ENCODE assay signal across 12 cellular contexts in the genomic region with DNA sequence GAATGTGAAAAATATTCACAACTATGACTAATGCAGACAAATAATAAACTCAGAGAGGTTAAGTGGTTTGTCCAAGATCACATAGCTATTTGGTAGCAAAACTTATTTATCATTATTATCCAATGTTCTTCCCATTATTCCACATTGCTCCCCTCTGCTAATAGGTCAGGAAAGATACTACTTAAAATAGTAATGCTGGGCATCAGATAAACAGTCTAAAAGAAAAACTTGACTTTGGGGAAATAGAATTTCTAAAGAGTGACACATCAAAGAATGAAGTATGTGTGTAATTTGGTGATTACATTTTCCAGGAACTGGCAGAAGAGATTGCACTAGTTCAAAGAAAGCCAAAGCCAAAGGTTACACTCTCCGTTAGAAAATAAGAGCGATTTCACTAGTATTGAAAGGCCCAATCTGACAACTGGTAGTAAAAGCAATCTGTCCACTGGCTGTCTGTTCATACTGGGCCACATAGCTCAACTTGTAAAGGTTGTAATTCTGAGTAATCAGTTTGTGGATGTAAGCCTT.
DNase-seq lines count a peak whose midpoint lies in the region; ATAC-seq, FAIRE-seq and TF ChIP-seq lines count a peak whose summit lies in the region.
"Had no signal": no experiment of that assay in that cellular context is flagged by ENCODE, and none has a peak within 500 bp of the region (broad histone marks: within the 10 kb centered on the region; RNA-seq: fewer than 3 reads in every experiment).

No MANE protein-coding gene starts in this region.

- intact Hi-C loops in HepG2 (cut with micrococcal nuclease; ENCODE audit: unreplicated experiment) (no loop called here), tibial artery (cut with DNase I; ENCODE audit: low total_unique reads) (no loop called here)

- WGBS in HepG2 (ENCODE audit: low lambda C conversion rate) = 8% methylated on average over 2 of the region's 2 CpGs

- H3K27ac Mint-ChIP-seq in astrocyte (ENCODE audit: unreplicated experiment) = peak overlapping the region; percentile 59

- TF ChIP-seq CTCF in AG09309 (IDR thresholded peaks at IDR 0.05; ENCODE audit: control insufficient read depth, insufficient read depth, low read depth, low read length, missing control alignments) = no peak
- no peak for TF ChIP-seq CTCF in astrocyte (IDR thresholded peaks at IDR 0.05; ENCODE audit: insufficient read depth, low read depth, low read length)
- no peak for TF ChIP-seq CTCF in HepG2 (CRISPR knock-in tag; IDR thresholded peaks at IDR 0.05)
- TF ChIP-seq CTCF in tibial artery (IDR thresholded peaks at IDR 0.05) = no peak

- ATAC-seq in HepG2 (peak; percentile 70), GM18909 (IDR thresholded peaks at IDR 0.05; ENCODE audit: poor library complexity, unreplicated experiment) (no peak)

- TF ChIP-seq RAD21 in HepG2 (CRISPR knock-in tag; IDR thresholded peaks at IDR 0.05) = no peak

- H3K79me2 ChIP-seq in astrocyte (ENCODE audit: insufficient read depth, low read length) = no peaks in the 10 kb centered on the region
- no peaks in the 10 kb centered on the region for H3K79me2 ChIP-seq in HepG2 (ENCODE audit: insufficient read depth, low read length)

- POLR2A ChIA-PET in HepG2 (lab: Yijun Ruan, JAX) = no interaction called here

- DNase-seq in AG09309 (ENCODE audit: low read depth) (peak; percentile 23), HS-5 (ENCODE audit: low read depth) (peak; percentile 52), astrocyte (ENCODE audit: low read depth) (peak; percentile 66), HepG2 (ENCODE audit: low spot score) (peak; percentile 77), NCI-H146 (lab: John Stamatoyannopoulos, UW) (no peak), NCI-H2171 (lab: John Stamatoyannopoulos, UW) (no peak), tibial artery (no peak)
- DNase-seq: dorsolateral prefrontal cortex, NCI-H2107, occipital lobe, SHP77 treated with DMSO at 0.1 percent for 48 hours had no signal

- FAIRE-seq in astrocyte (lab: Jason Lieb, UNC) = peak; percentile 73
- peak; percentile 30 for FAIRE-seq in HepG2 (lab: Jason Lieb, UNC)

- CTCF ChIA-PET in HepG2 (lab: Yijun Ruan, JAX; ENCODE audit: low intra/inter-chr PET ratio, low total read pairs) = no interaction called here

- H3K4me3 ChIP-seq in AG09309 (ENCODE audit: control insufficient read depth, low read depth, low read length) (no peak overlapping the region), astrocyte (ENCODE audit: insufficient read depth, low read depth, low read length) (no peak overlapping the region), HepG2 (replicated peaks in 1 of 3; ENCODE audit: insufficient read depth in 1 of 3, low read depth in 2 of 3, low read length in 3 of 3) (no peak overlapping the region), tibial artery (no peak overlapping the region)
- H3K4me3 ChIP-seq: dorsolateral prefrontal cortex had no signal

- in situ Hi-C loops in HepG2 (cut with HindIII; ENCODE audit: extremely low pct_ligation_motif_present, low pct_unique_long_range_greater_than_20kb) = no loop called here

- no peaks in the 10 kb centered on the region for H3K27me3 ChIP-seq in astrocyte (ENCODE audit: insufficient read depth, low read length)
- H3K27me3 ChIP-seq in HepG2 (ENCODE audit: control insufficient read depth in 1 of 2, insufficient read depth in 2 of 2, low read length in 2 of 2) = no peaks in the 10 kb centered on the region
- H3K27me3 ChIP-seq in tibial artery = no peaks in the 10 kb centered on the region
- H3K27me3 ChIP-seq: dorsolateral prefrontal cortex had no signal

- no peak overlapping the region for H3K4me3 Mint-ChIP-seq in astrocyte (ENCODE audit: unreplicated experiment)

- no peak overlapping the region for H2AFZ ChIP-seq in astrocyte (ENCODE audit: low read depth, low read length)
- no peak overlapping the region for H2AFZ ChIP-seq in HepG2 (ENCODE audit: low read length)

- H3K4me2 ChIP-seq in astrocyte (ENCODE audit: low read length) (peak overlapping the region; percentile 61), HepG2 (ENCODE audit: low read depth, low read length) (0 out of 2 replicates have a peak overlapping the region, but pooled peaks have one; percentile 2)

- peak in 1 of 2 experiments; percentile 61; a peak in 1 of 4 replicates for TF ChIP-seq EP300 in HepG2 (IDR thresholded peaks at IDR 0.05; ENCODE audit: low read depth in 2 of 2, low read length in 2 of 2)
- TF ChIP-seq EP300 in HepG2 (CRISPR knock-in tag; IDR thresholded peaks at IDR 0.05; ENCODE audit: borderline replicate concordance) = no peak

- H3K36me3 ChIP-seq in astrocyte (ENCODE audit: insufficient read depth, low read length) = no peaks in the 10 kb centered on the region
- no peaks in the 10 kb centered on the region; a peak in 1 of 5 replicates for H3K36me3 ChIP-seq in HepG2 (replicated peaks in 1 of 2; ENCODE audit: control insufficient read depth in 1 of 2, insufficient read depth in 2 of 2, low read length in 2 of 2)
- no peaks in the 10 kb centered on the region for H3K36me3 ChIP-seq in tibial artery

- peaks cover 5% of the 10 kb centered on the region for H3K36me3 Mint-ChIP-seq in astrocyte (ENCODE audit: low read depth, unreplicated experiment)

- no peak for TF ChIP-seq POLR2A in HepG2 (IDR thresholded peaks at IDR 0.05; ENCODE audit: insufficient read depth in 1 of 2, low read depth in 2 of 2, low read length in 2 of 2)

- H3K4me1 Mint-ChIP-seq in astrocyte (ENCODE audit: low read depth, unreplicated experiment) = peaks cover 22% of the 10 kb centered on the region

- H4K20me1 ChIP-seq in astrocyte (ENCODE audit: insufficient read depth, low read length) (no peaks in the 10 kb centered on the region), HepG2 (ENCODE audit: insufficient read depth, low read length) (no peaks in the 10 kb centered on the region)

- H3K27ac ChIP-seq in astrocyte (ENCODE audit: low read depth, low read length) (peak overlapping the region; percentile 5), HepG2 (ENCODE audit: extremely low read length, insufficient read depth, low read length) (peak overlapping the region; percentile 30), tibial artery (no peak overlapping the region)

- H3K9ac ChIP-seq in astrocyte (ENCODE audit: low read length) (no peak overlapping the region), HepG2 (ENCODE audit: insufficient read depth, low read depth, low read length) (no peak overlapping the region)

- H3K9me3 ChIP-seq in astrocyte (ENCODE audit: insufficient read depth, low read depth, low read length) = no peaks in the 10 kb centered on the region
- no peaks in the 10 kb centered on the region for H3K9me3 ChIP-seq in HepG2 (ENCODE audit: low read length)
- no peaks in the 10 kb centered on the region for H3K9me3 ChIP-seq in tibial artery

- peaks cover 5% of the 10 kb centered on the region for H3K9me3 Mint-ChIP-seq in astrocyte (ENCODE audit: unreplicated experiment)

- no peaks in the 10 kb centered on the region for H3K27me3 Mint-ChIP-seq in astrocyte (ENCODE audit: low read depth, unreplicated experiment)

- no TSS peak for BruUV-seq in HepG2 (replicated peaks; lab: Mats Ljungman, UMichigan)

- H3K4me1 ChIP-seq in astrocyte (ENCODE audit: insufficient read depth, low read length) (peaks cover 11% of the 10 kb centered on the region), HepG2 (ENCODE audit: insufficient read depth, low read length) (peaks cover 20% of the 10 kb centered on the region), tibial artery (peaks cover 0 to 17% (median 13%) of the 10 kb centered on the region in 4 donors)

TF ChIP-seq in HepG2, 621 proteins besides CTCF, POLR2A, EP300 and RAD21 (continues in another document):
- TF ChIP-seq CCDC6 (CRISPR knock-in tag; IDR thresholded peaks at IDR 0.05) (no peak), MAF1 (CRISPR knock-in tag; IDR thresholded peaks at IDR 0.05; ENCODE audit: borderline replicate concordance) (no peak), RARA (CRISPR knock-in tag; IDR thresholded peaks at IDR 0.05) (peak; percentile 52; the same call in 1 of the 2 replicates), FOXA1 (IDR thresholded peaks at IDR 0.05) (no peak), FOXA1 (CRISPR knock-in tag; IDR thresholded peaks at IDR 0.05) (0 out of 2 replicates have a peak, but pooled peaks have one; percentile 13), JARID2 (CRISPR knock-in tag; IDR thresholded peaks at IDR 0.05; ENCODE audit: insufficient replicate concordance) (no peak), FOSL2 (CRISPR knock-in tag; IDR thresholded peaks at IDR 0.05) (peak; percentile 59), BCL6 (CRISPR knock-in tag; IDR thresholded peaks at IDR 0.05) (peak; percentile 90), SOX13 (IDR thresholded peaks at IDR 0.05) (no peak), SOX13 (CRISPR knock-in tag; conservative IDR thresholded peaks at IDR 0.05 in 1 of 2, IDR thresholded peaks at IDR 0.05 in 1 of 2) (peak in 1 of 2 experiments; percentile 56; a peak in 1 of 4 replicates)
- TF ChIP-seq, protein P1, sequence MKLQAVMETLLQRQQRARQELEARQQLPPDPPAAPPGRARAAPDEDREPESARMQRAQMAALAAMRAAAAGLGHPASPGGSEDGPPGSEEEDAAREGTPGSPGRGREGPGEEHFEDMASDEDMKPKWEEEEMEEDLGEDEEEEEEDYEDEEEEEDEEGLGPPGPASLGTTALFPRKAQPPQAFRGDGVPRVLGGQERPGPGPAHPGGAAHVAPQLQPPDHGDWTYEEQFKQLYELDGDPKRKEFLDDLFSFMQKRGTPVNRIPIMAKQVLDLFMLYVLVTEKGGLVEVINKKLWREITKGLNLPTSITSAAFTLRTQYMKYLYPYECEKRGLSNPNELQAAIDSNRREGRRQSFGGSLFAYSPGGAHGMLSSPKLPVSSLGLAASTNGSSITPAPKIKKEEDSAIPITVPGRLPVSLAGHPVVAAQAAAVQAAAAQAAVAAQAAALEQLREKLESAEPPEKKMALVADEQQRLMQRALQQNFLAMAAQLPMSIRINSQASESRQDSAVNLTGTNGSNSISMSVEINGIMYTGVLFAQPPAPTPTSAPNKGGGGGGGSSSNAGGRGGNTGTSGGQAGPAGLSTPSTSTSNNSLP (IDR thresholded peaks at IDR 0.05; ENCODE audit: low read depth, low read length) = peak; percentile 49; the same call in 1 of the 2 replicates
- TF ChIP-seq, protein P2, sequence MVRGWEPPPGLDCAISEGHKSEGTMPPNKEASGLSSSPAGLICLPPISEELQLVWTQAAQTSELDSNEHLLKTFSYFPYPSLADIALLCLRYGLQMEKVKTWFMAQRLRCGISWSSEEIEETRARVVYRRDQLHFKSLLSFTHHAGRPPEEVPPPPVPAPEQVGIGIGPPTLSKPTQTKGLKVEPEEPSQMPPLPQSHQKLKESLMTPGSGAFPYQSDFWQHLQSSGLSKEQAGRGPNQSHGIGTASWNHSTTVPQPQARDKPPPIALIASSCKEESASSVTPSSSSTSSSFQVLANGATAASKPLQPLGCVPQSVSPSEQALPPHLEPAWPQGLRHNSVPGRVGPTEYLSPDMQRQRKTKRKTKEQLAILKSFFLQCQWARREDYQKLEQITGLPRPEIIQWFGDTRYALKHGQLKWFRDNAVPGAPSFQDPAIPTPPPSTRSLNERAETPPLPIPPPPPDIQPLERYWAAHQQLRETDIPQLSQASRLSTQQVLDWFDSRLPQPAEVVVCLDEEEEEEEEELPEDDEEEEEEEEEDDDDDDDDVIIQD (CRISPR knock-in tag; IDR thresholded peaks at IDR 0.05; ENCODE audit: low read depth) = peak; percentile 52; the same call in 1 of the 2 replicates

Comparison
In these comparisons a context has a peak if more than half of its experiments do, and no peak if none do; other contexts are left out.
1. DNase-seq: peak in AG09309 (single experiment), HS-5 (single experiment), astrocyte (single experiment) and HepG2 (single experiment); none in NCI-H146 (single experiment), NCI-H2171 (single experiment) and tibial artery (0 of 2).
2. H3K27ac ChIP-seq: peak in astrocyte (single experiment) and HepG2 (single experiment); none in tibial artery (0 of 2).